In genomic region chr5:128378196-128378595, GRCh38 we compare ENCODE assay signal across 25 cellular contexts.
DNase-seq lines count a peak whose midpoint lies in the region; FAIRE-seq and TF ChIP-seq lines count a peak whose summit lies in the region.
"Had no signal": no experiment of that assay in that cellular context is flagged by ENCODE, and none has a peak within 500 bp of the region (broad histone marks: within the 10 kb centered on the region; RNA-seq: fewer than 3 reads in every experiment).

No MANE protein-coding gene starts in this region.

- H3K4me3 Mint-ChIP-seq in astrocyte (ENCODE audit: unreplicated experiment) = no peak overlapping the region
- H3K4me3 Mint-ChIP-seq: activated CD4-positive, alpha-beta memory T cell treated with anti-CD3 and anti-CD28 coated beads, Interleukin-2, amount 10 ng/mL, durations not matched to agents 7 days and 5 days; endodermal cell; stimulated activated memory B cell treated with anti-CD40 and anti-IgM and Interleukin-4, amounts not matched to agents 10 μg/mL and 1 μg/mL and 100 μg/mL, for 72 hours had no signal

- H3K4me2 ChIP-seq in astrocyte (ENCODE audit: low read length) (peak overlapping the region; percentile 4), hepatocyte (no peak overlapping the region)
- H3K4me2 ChIP-seq: KMS-11 had no signal

- peak; percentile 72 for DNase-seq in astrocyte (ENCODE audit: low read depth)
- no peak for DNase-seq in hepatocyte (ENCODE audit: low spot score)
- DNase-seq in renal cortical epithelial cell (ENCODE audit: low read depth) = peak; percentile 23
- DNase-seq in stimulated activated CD4-positive, alpha-beta T cell treated with anti-CD3 and anti-CD28 coated beads, Interleukin-4, amount 100 ng/mL, for 1 hour = no peak
- DNase-seq in SIG-M5 (lab: John Stamatoyannopoulos, UW) = no peak
- no peak for DNase-seq in stimulated activated CD4-positive, alpha-beta T cell treated with anti-CD3 and anti-CD28 coated beads, Interleukin-4, amount 100 ng/mL, for 4 hours
- DNase-seq: activated CD4-positive, alpha-beta memory T cell treated with anti-CD3 and anti-CD28 coated beads, Interleukin-2, amount 10 ng/mL, durations not matched to agents 7 days and 5 days; activated naive CD4-positive, alpha-beta T cell treated with Interleukin-2 at 50 U/mL for 16 hours; activated T-cell treated with anti-CD3 and anti-CD28 coated beads for 4 hours; DMS 273 treated with DMSO at 0.1 percent for 48 hours; endodermal cell; heart left ventricle; lower lobe of right lung; NCI-H187; NCI-H345; occipital lobe; T-helper 2 cell; WERI-Rb-1 had no signal

- H3K27me3 ChIP-seq in astrocyte (ENCODE audit: insufficient read depth, low read length) (no peaks in the 10 kb centered on the region), hepatocyte (no peaks in the 10 kb centered on the region)
- H3K27me3 ChIP-seq: ascending aorta, heart left ventricle, right atrium auricular region, SJSA1 had no signal

- H3K9me2 ChIP-seq in hepatocyte (replicated peaks; ENCODE audit: insufficient read depth) = no peaks in the 10 kb centered on the region

- no peak overlapping the region for H3K9ac ChIP-seq in astrocyte (ENCODE audit: low read length)
- H3K9ac ChIP-seq: KMS-11 had no signal

- H3K9me3 ChIP-seq in HEK293 (ENCODE audit: control insufficient read depth, insufficient read depth, low read depth, low read length) (no peaks in the 10 kb centered on the region), astrocyte (ENCODE audit: insufficient read depth, low read depth, low read length) (no peaks in the 10 kb centered on the region), hepatocyte (ENCODE audit: low read depth) (no peaks in the 10 kb centered on the region)
- H3K9me3 ChIP-seq: ascending aorta, heart left ventricle, lower lobe of right lung, right atrium auricular region, SJSA1 had no signal

- H3K27ac ChIP-seq in HEK293 (ENCODE audit: extremely low read depth, low read depth, low read length) = no peak overlapping the region
- H3K27ac ChIP-seq in astrocyte (ENCODE audit: low read depth, low read length) = peak overlapping the region; percentile 38
- peak overlapping the region; percentile 25 for H3K27ac ChIP-seq in hepatocyte
- H3K27ac ChIP-seq: ascending aorta, heart left ventricle, KMS-11, lower lobe of right lung, right atrium auricular region, SJSA1, WERI-Rb-1 had no signal

- no peak for TF ChIP-seq CTCF in HEK293 (tag by site-specific recombination; IDR thresholded peaks at IDR 0.05)
- no peak for TF ChIP-seq CTCF in astrocyte (IDR thresholded peaks at IDR 0.05; ENCODE audit: insufficient read depth, low read depth, low read length)
- no peak for TF ChIP-seq CTCF in hepatocyte (IDR thresholded peaks at IDR 0.05; ENCODE audit: poor library complexity)

- H3K79me2 ChIP-seq in astrocyte (ENCODE audit: insufficient read depth, low read length) = no peaks in the 10 kb centered on the region
- no peaks in the 10 kb centered on the region for H3K79me2 ChIP-seq in hepatocyte

- no peaks in the 10 kb centered on the region for H3K27me3 Mint-ChIP-seq in astrocyte (ENCODE audit: low read depth, unreplicated experiment)
- H3K27me3 Mint-ChIP-seq: activated CD4-positive, alpha-beta memory T cell treated with anti-CD3 and anti-CD28 coated beads, Interleukin-2, amount 10 ng/mL, durations not matched to agents 7 days and 5 days; stimulated activated memory B cell treated with anti-CD40 and anti-IgM and Interleukin-4, amounts not matched to agents 10 μg/mL and 1 μg/mL and 100 μg/mL, for 72 hours had no signal

- POLR2A ChIA-PET in HEK293 (lab: Yijun Ruan, JAX) = no interaction called here

- peaks cover 2 to 27% of the 10 kb centered on the region in 2 experiments; a peak in 2 of 3 replicates for H3K36me3 ChIP-seq in HEK293 (ENCODE audit: control insufficient read depth in 2 of 2, insufficient read depth in 1 of 2, low read length in 2 of 2)
- no peaks in the 10 kb centered on the region for H3K36me3 ChIP-seq in astrocyte (ENCODE audit: insufficient read depth, low read length)
- no peaks in the 10 kb centered on the region for H3K36me3 ChIP-seq in hepatocyte (replicated peaks; ENCODE audit: insufficient read depth, low read depth)
- H3K36me3 ChIP-seq: ascending aorta, heart left ventricle, lower lobe of right lung, right atrium auricular region, SJSA1, WERI-Rb-1 had no signal

- FAIRE-seq in astrocyte (lab: Jason Lieb, UNC) = peak; percentile 68
- FAIRE-seq: colon had no signal

- no peak overlapping the region for H3K27ac Mint-ChIP-seq in astrocyte (ENCODE audit: unreplicated experiment)
- H3K27ac Mint-ChIP-seq: activated CD4-positive, alpha-beta memory T cell treated with anti-CD3 and anti-CD28 coated beads, Interleukin-2, amount 10 ng/mL, durations not matched to agents 7 days and 5 days; endodermal cell; stimulated activated memory B cell treated with anti-CD40 and anti-IgM and Interleukin-4, amounts not matched to agents 10 μg/mL and 1 μg/mL and 100 μg/mL, for 72 hours had no signal

- H3K4me1 ChIP-seq in HEK293 (ENCODE audit: control insufficient read depth, insufficient read depth, low read length) (peaks cover 9% of the 10 kb centered on the region), astrocyte (ENCODE audit: insufficient read depth, low read length) (peaks cover 6% of the 10 kb centered on the region), hepatocyte (ENCODE audit: insufficient read depth) (peaks cover 6% of the 10 kb centered on the region)
- H3K4me1 ChIP-seq: ascending aorta, heart left ventricle, lower lobe of right lung, right atrium auricular region, SJSA1 had no signal

- 76% methylated on average over 2 of the region's 2 CpGs for WGBS in hepatocyte (ENCODE audit: low lambda C conversion rate, missing lambda C conversion rate)

- no peaks in the 10 kb centered on the region for H4K20me1 ChIP-seq in astrocyte (ENCODE audit: insufficient read depth, low read length)
- no peaks in the 10 kb centered on the region for H4K20me1 ChIP-seq in hepatocyte (ENCODE audit: insufficient read depth, poor library complexity, severe bottlenecking)

- H3K9me3 Mint-ChIP-seq in astrocyte (ENCODE audit: unreplicated experiment) = no peaks in the 10 kb centered on the region
- H3K9me3 Mint-ChIP-seq: activated CD4-positive, alpha-beta memory T cell treated with anti-CD3 and anti-CD28 coated beads, Interleukin-2, amount 10 ng/mL, durations not matched to agents 7 days and 5 days; endodermal cell; stimulated activated memory B cell treated with anti-CD40 and anti-IgM and Interleukin-4, amounts not matched to agents 10 μg/mL and 1 μg/mL and 100 μg/mL, for 72 hours had no signal

- peaks cover 19% of the 10 kb centered on the region for H3K4me1 Mint-ChIP-seq in astrocyte (ENCODE audit: low read depth, unreplicated experiment)
- H3K4me1 Mint-ChIP-seq: activated CD4-positive, alpha-beta memory T cell treated with anti-CD3 and anti-CD28 coated beads, Interleukin-2, amount 10 ng/mL, durations not matched to agents 7 days and 5 days; stimulated activated memory B cell treated with anti-CD40 and anti-IgM and Interleukin-4, amounts not matched to agents 10 μg/mL and 1 μg/mL and 100 μg/mL, for 72 hours had no signal

- no peaks in the 10 kb centered on the region for H3K36me3 Mint-ChIP-seq in astrocyte (ENCODE audit: low read depth, unreplicated experiment)
- H3K36me3 Mint-ChIP-seq: stimulated activated memory B cell treated with anti-CD40 and anti-IgM and Interleukin-4, amounts not matched to agents 10 μg/mL and 1 μg/mL and 100 μg/mL, for 72 hours had no signal

- CTCF ChIA-PET in HEK293 (lab: Yijun Ruan, JAX) = no interaction called here

- no peak overlapping the region for H3K4me3 ChIP-seq in HEK293 (ENCODE audit: low read depth, low read length)
- H3K4me3 ChIP-seq in astrocyte (ENCODE audit: insufficient read depth, low read depth, low read length) = no peak overlapping the region
- H3K4me3 ChIP-seq in hepatocyte = no peak overlapping the region
- H3K4me3 ChIP-seq: ascending aorta, heart left ventricle, lower lobe of right lung, right atrium auricular region, SJSA1 had no signal

- H2AFZ ChIP-seq in astrocyte (ENCODE audit: low read depth, low read length) = no peak overlapping the region
- H2AFZ ChIP-seq in hepatocyte = no peak overlapping the region

TF ChIP-seq in HEK293, 187 proteins besides CTCF, POLR2A, EP300 and RAD21:
- TF ChIP-seq ZFHX2 (tag by site-specific recombination; conservative IDR thresholded peaks at IDR 0.05) = 0 out of 2 replicates have a peak, but pooled peaks have one; percentile 46
- no peak for TF ChIP-seq ZNF776 (tag by site-specific recombination; IDR thresholded peaks at IDR 0.05; ENCODE audit: borderline replicate concordance)
- no peak for TF ChIP-seq BCL6B (tag by site-specific recombination; IDR thresholded peaks at IDR 0.05)
- peak; percentile 63 for TF ChIP-seq EGR2 (tag by site-specific recombination; IDR thresholded peaks at IDR 0.05; ENCODE audit: low read depth)
TF ChIP-seq in HEK293: peak in this region for 2.

Comparison
In these comparisons a context has a peak if more than half of its experiments do, and no peak if none do; other contexts are left out.
1. DNase-seq: peak in astrocyte (single experiment) and renal cortical epithelial cell (single experiment); none in hepatocyte (single experiment), stimulated activated CD4-positive, alpha-beta T cell treated with anti-CD3 and anti-CD28 coated beads, Interleukin-4, amount 100 ng/mL, for 1 hour (single experiment), SIG-M5 (single experiment) and stimulated activated CD4-positive, alpha-beta T cell treated with anti-CD3 and anti-CD28 coated beads, Interleukin-4, amount 100 ng/mL, for 4 hours (0 of 2).